ENCODE assay signal across 33 cellular contexts in genomic region chr9:31232485-31232884, GRCh38.
"Had no signal": no experiment of that assay in that cellular context is flagged by ENCODE, and none has a peak within 500 bp of the region (broad histone marks: within the 10 kb centered on the region; RNA-seq: fewer than 3 reads in every experiment).

No MANE protein-coding gene starts in this region.

- H3K4me1 ChIP-seq: adrenal gland, ascending aorta, body of pancreas, breast epithelium had no signal

- FAIRE-seq: astrocyte, bronchial epithelial cell had no signal

- H3K27ac ChIP-seq: adrenal gland, ascending aorta, body of pancreas, brain microvascular endothelial cell, breast epithelium, cardiac muscle cell had no signal

- ATAC-seq: activated naive CD4-positive, alpha-beta T cell treated with anti-CD3 and anti-CD28 coated beads, Interleukin-2, amount 50 U/mL, for 72 hours; activated naive CD8-positive, alpha-beta T cell treated with anti-CD3 and anti-CD28 coated beads, Interleukin-2, amount 50 U/mL, for 24 hours; activated T-cell treated with anti-CD3 and anti-CD28 coated beads, Interleukin-2, amount 50 U/mL, for 4 hours; activated T-cell treated with anti-CD3 and anti-CD28 coated beads, Interleukin-2, amount 50 U/mL, for 72 hours; activated T-helper 17 cell treated with anti-CD3 and anti-CD28 coated beads, Interleukin-2, amount 50 U/mL, for 72 hours; body of pancreas had no signal

- DNase-seq: activated effector memory CD4-positive, alpha-beta T cell treated with anti-CD3 and anti-CD28 coated beads, Interleukin-2, amount 50 U/mL, for 16 hours; activated effector memory CD4-positive, alpha-beta T cell treated with Interleukin-2 at 50 U/mL for 16 hours; activated gamma-delta T cell; activated gamma-delta T cell treated with Interleukin-2 at 50 U/mL for 16 hours; activated naive CD4-positive, alpha-beta T cell; activated naive CD4-positive, alpha-beta T cell treated with anti-CD3 and anti-CD28 coated beads for 36 hours; activated naive CD4-positive, alpha-beta T cell treated with anti-CD3 and anti-CD28 coated beads, Interleukin-2, amount 10 ng/mL, durations not matched to agents 7 days and 5 days; activated naive CD4-positive, alpha-beta T cell treated with anti-CD3 and anti-CD28 coated beads, Interleukin-2, amount 50 U/mL, for 16 hours; activated naive CD4-positive, alpha-beta T cell treated with Interleukin-2 at 50 U/mL for 16 hours; activated naive CD8-positive, alpha-beta T cell treated with anti-CD3 and anti-CD28 coated beads for 36 hours; activated naive CD8-positive, alpha-beta T cell treated with anti-CD3 and anti-CD28 coated beads, Interleukin-2, amount 10 ng/mL, durations not matched to agents 7 days and 5 days; activated naive CD8-positive, alpha-beta T cell treated with anti-CD3 and anti-CD28 coated beads, Interleukin-2, amount 50 U/mL, for 24 hours; activated T-cell treated with anti-CD3 and anti-CD28 coated beads, Interleukin-2, amount 50 U/mL, for 1 hour; activated T-cell treated with anti-CD3 and anti-CD28 coated beads, Interleukin-2, amount 50 U/mL, for 24 hours; activated T-cell treated with anti-CD3 and anti-CD28 coated beads, Interleukin-2, amount 50 U/mL, for 4 hours; activated T-cell treated with anti-CD3 and anti-CD28 coated beads, Interleukin-2, amount 50 U/mL, for 48 hours; activated T-cell treated with anti-CD3 and anti-CD28 coated beads, Interleukin-2, amount 50 U/mL, for 72 hours; adrenal gland; amniotic stem cell; amygdala; anterior cingulate cortex; aorta; body of pancreas; brain microvascular endothelial cell; central memory CD4-positive, alpha-beta T cell; cerebellar nuclear complex had no signal

- H3K36me3 ChIP-seq: adrenal gland, ascending aorta, brain microvascular endothelial cell, breast epithelium, cardiac muscle cell had no signal

- H3K4me3 ChIP-seq: adrenal gland, ascending aorta, body of pancreas, breast epithelium, cardiac muscle cell had no signal

- H3K27me3 ChIP-seq: adrenal gland, ascending aorta, body of pancreas, brain microvascular endothelial cell, breast epithelium, cardiac muscle cell had no signal

- H3K9me3 ChIP-seq: adrenal gland, ascending aorta, body of pancreas, breast epithelium had no signal
